ENCODE assay signal across 1 cellular context in the genomic region with DNA sequence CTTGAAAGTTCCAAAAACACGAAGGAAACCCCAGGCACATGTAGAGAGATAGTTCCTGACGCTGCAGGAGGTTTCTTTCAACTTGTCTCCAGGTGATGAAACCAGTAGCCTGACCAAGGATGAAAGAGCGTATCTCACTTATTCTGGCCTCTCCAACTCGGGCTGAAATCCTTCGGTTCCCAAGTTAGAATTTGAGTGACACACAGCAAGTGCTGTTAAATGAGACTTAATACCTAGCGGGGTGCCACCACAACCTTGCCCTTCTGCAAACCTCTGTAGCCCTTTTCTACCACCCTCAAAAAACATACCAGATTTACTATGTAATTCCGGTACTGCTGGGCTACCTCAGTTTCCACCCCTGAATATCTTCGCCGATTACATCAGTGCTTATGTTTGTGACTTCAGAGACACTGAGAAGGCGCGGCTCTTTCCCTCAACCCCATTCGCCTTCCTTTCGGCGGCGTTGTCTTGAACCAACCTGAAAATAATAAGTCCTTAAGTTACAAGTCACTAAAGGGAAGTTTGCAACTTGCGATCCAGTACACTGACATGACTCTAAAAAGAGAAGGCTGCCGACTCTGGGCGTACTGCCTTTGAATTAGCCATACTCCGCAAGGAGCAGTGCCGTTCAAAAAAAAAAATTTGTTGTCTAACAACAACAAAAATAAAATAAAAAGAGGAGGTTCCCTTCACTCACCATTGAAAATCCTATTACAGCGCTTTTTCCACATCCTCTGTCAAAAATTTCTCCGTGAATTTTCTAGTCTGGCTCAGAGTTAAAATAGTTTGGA.
TF ChIP-seq lines count a peak whose summit lies in the region.

No MANE protein-coding gene starts in this region.

TF ChIP-seq in HCT116, 20 proteins besides CTCF, POLR2A, EP300 and RAD21 (continued from another document):
- TF ChIP-seq, protein P1, sequence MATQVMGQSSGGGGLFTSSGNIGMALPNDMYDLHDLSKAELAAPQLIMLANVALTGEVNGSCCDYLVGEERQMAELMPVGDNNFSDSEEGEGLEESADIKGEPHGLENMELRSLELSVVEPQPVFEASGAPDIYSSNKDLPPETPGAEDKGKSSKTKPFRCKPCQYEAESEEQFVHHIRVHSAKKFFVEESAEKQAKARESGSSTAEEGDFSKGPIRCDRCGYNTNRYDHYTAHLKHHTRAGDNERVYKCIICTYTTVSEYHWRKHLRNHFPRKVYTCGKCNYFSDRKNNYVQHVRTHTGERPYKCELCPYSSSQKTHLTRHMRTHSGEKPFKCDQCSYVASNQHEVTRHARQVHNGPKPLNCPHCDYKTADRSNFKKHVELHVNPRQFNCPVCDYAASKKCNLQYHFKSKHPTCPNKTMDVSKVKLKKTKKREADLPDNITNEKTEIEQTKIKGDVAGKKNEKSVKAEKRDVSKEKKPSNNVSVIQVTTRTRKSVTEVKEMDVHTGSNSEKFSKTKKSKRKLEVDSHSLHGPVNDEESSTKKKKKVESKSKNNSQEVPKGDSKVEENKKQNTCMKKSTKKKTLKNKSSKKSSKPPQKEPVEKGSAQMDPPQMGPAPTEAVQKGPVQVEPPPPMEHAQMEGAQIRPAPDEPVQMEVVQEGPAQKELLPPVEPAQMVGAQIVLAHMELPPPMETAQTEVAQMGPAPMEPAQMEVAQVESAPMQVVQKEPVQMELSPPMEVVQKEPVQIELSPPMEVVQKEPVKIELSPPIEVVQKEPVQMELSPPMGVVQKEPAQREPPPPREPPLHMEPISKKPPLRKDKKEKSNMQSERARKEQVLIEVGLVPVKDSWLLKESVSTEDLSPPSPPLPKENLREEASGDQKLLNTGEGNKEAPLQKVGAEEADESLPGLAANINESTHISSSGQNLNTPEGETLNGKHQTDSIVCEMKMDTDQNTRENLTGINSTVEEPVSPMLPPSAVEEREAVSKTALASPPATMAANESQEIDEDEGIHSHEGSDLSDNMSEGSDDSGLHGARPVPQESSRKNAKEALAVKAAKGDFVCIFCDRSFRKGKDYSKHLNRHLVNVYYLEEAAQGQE (IDR thresholded peaks at IDR 0.05; ENCODE audit: low read depth), result no peak
- no peak for TF ChIP-seq EZH2 (IDR thresholded peaks at IDR 0.05)
